8 cellular contexts compared by ENCODE assay signal in the genomic region with DNA sequence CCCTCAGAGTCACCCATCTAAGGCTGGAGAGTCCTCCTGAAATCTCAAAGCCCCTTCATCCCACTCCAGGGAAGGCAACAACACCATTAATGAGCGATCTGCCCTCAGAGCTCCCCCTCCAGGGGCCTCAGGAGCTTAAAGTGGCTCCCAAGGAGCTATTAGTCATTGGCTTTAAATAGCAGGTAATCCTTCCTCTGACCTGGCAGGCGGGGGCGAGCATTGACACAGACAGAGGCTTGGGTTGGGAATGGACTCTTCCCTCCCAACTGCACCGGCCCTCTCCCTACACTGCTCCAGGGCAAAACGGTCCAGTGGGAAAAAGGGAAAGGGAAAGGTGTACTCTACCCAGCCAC. TPM values are rescaled to one million over a fixed set of nuclear protein-coding genes. Genes with fewer than 3 reads are reported as not detected.
DNase-seq lines count a peak whose midpoint lies in the region; ATAC-seq and TF ChIP-seq lines count a peak whose summit lies in the region.

No MANE protein-coding gene starts in this region.

- H3K4me1 Mint-ChIP-seq in activated CD4-positive, alpha-beta T cell treated with anti-CD3 and anti-CD28 coated beads for 36 hours: peaks cover 16% of the 10 kb centered on the region
- peaks cover 10% of the 10 kb centered on the region for H3K4me1 Mint-ChIP-seq in activated T-helper 2 cell treated with anti-CD3 and anti-CD28 coated beads, Interferon-gamma antibody, Interleukin-2, Interleukin-4, amounts not matched to agents 10 μg/mL and 5 μg/mL and 100 μg/mL, durations not matched to agents 14 hours and 24 hours and 36 hours (ENCODE audit: low read depth)

- H3K4me1 ChIP-seq in iPS-15b (ENCODE audit: control insufficient read depth, insufficient read depth, low read length) (peaks cover 4% of the 10 kb centered on the region), tibial artery (peaks cover 0 to 77% (median 51%) of the 10 kb centered on the region in 4 donors)

- no peak for DNase-seq in activated CD4-positive, alpha-beta T cell treated with anti-CD3 and anti-CD28 coated beads for 36 hours
- no peak for DNase-seq in activated CD4-positive, alpha-beta T cell treated with anti-CD3 and anti-CD28 coated beads, Interleukin-2, amount 50 U/mL, for 1 hour
- DNase-seq in activated T-helper 2 cell treated with anti-CD3 and anti-CD28 coated beads, Interferon-gamma antibody, Interleukin-2, Interleukin-4, amounts not matched to agents 10 μg/mL and 5 μg/mL and 100 μg/mL, durations not matched to agents 14 hours and 24 hours and 36 hours (ENCODE audit: low spot score): no peak
- DNase-seq in tibial artery (peak in 1 of 2 donors; percentile 81), NCI-H2029 treated with DMSO at 0.1 percent for 48 hours (lab: John Stamatoyannopoulos, UW) (no peak), superior temporal gyrus (ENCODE audit: extremely low spot score) (no peak)

- H3K27ac Mint-ChIP-seq in activated CD4-positive, alpha-beta T cell treated with anti-CD3 and anti-CD28 coated beads for 36 hours: no peak overlapping the region
- H3K27ac Mint-ChIP-seq in activated T-helper 2 cell treated with anti-CD3 and anti-CD28 coated beads, Interferon-gamma antibody, Interleukin-2, Interleukin-4, amounts not matched to agents 10 μg/mL and 5 μg/mL and 100 μg/mL, durations not matched to agents 14 hours and 24 hours and 36 hours: no peak overlapping the region

- no peaks in the 10 kb centered on the region for H3K27me3 ChIP-seq in iPS-15b (ENCODE audit: control insufficient read depth, insufficient read depth, low read length)
- H3K27me3 ChIP-seq in tibial artery: no peaks in the 10 kb centered on the region

- intact Hi-C loops in activated CD4-positive, alpha-beta T cell treated with anti-CD3 and anti-CD28 coated beads for 36 hours (cut with DNase I, micrococcal nuclease): loop anchor here (2.0 to 10.0 kb wide), 4 partner anchors 17 to 663 kb away; a partner anchor contains a TSS
- intact Hi-C loops in activated T-helper 2 cell treated with anti-CD3 and anti-CD28 coated beads, Interferon-gamma antibody, Interleukin-2, Interleukin-4, amounts not matched to agents 10 μg/mL and 5 μg/mL and 100 μg/mL, durations not matched to agents 14 hours and 24 hours and 36 hours (cut with micrococcal nuclease): loop anchor here (2.0 kb wide), 1 partner anchor 17 kb away; a partner anchor contains a TSS
- intact Hi-C loops in tibial artery (cut with DNase I; ENCODE audit: low total_unique reads): loop anchor here (10.0 kb wide), 1 partner anchor 667 kb away; no protein-coding TSS in a partner anchor

- H3K9me3 Mint-ChIP-seq in activated CD4-positive, alpha-beta T cell treated with anti-CD3 and anti-CD28 coated beads for 36 hours (ENCODE audit: low read depth): no peaks in the 10 kb centered on the region
- H3K9me3 Mint-ChIP-seq in activated T-helper 2 cell treated with anti-CD3 and anti-CD28 coated beads, Interferon-gamma antibody, Interleukin-2, Interleukin-4, amounts not matched to agents 10 μg/mL and 5 μg/mL and 100 μg/mL, durations not matched to agents 14 hours and 24 hours and 36 hours: no peaks in the 10 kb centered on the region

- H3K9ac ChIP-seq in iPS-15b (ENCODE audit: low read depth, low read length): peak overlapping the region; percentile 84

- H3K9me3 ChIP-seq in iPS-15b (ENCODE audit: control insufficient read depth, insufficient read depth, low read length): no peaks in the 10 kb centered on the region
- H3K9me3 ChIP-seq in tibial artery: no peaks in the 10 kb centered on the region

- H3K36me3 Mint-ChIP-seq in activated CD4-positive, alpha-beta T cell treated with anti-CD3 and anti-CD28 coated beads for 36 hours (ENCODE audit: low read depth): no peaks in the 10 kb centered on the region
- no peaks in the 10 kb centered on the region for H3K36me3 Mint-ChIP-seq in activated T-helper 2 cell treated with anti-CD3 and anti-CD28 coated beads, Interferon-gamma antibody, Interleukin-2, Interleukin-4, amounts not matched to agents 10 μg/mL and 5 μg/mL and 100 μg/mL, durations not matched to agents 14 hours and 24 hours and 36 hours (ENCODE audit: low read depth)

- POLR2A ChIA-PET in activated CD4-positive, alpha-beta T cell treated with anti-CD3 and anti-CD28 coated beads for 36 hours (lab: Charles Lee): no interaction called here

- H3K36me3 ChIP-seq in iPS-15b (ENCODE audit: control insufficient read depth, insufficient read depth, low read length) (peaks cover 46% of the 10 kb centered on the region), tibial artery (peaks cover 29 to 44% (median 34%) of the 10 kb centered on the region in 3 donors)

- no peak for TF ChIP-seq CTCF in tibial artery (IDR thresholded peaks at IDR 0.05)

- H3K4me3 ChIP-seq in iPS-15b (ENCODE audit: low read depth, low read length): peak overlapping the region; percentile 62
- H3K4me3 ChIP-seq in tibial artery: peak overlapping the region; percentile 80

- peak overlapping the region; percentile 79 for H3K4me3 Mint-ChIP-seq in activated CD4-positive, alpha-beta T cell treated with anti-CD3 and anti-CD28 coated beads for 36 hours
- H3K4me3 Mint-ChIP-seq in activated T-helper 2 cell treated with anti-CD3 and anti-CD28 coated beads, Interferon-gamma antibody, Interleukin-2, Interleukin-4, amounts not matched to agents 10 μg/mL and 5 μg/mL and 100 μg/mL, durations not matched to agents 14 hours and 24 hours and 36 hours (ENCODE audit: low read depth): peak overlapping the region; percentile 93

- H3K27ac ChIP-seq in tibial artery: peak overlapping the region; percentile 87 to 95

- H3K27me3 Mint-ChIP-seq in activated CD4-positive, alpha-beta T cell treated with anti-CD3 and anti-CD28 coated beads for 36 hours: no peaks in the 10 kb centered on the region
- peaks cover 1% of the 10 kb centered on the region for H3K27me3 Mint-ChIP-seq in activated T-helper 2 cell treated with anti-CD3 and anti-CD28 coated beads, Interferon-gamma antibody, Interleukin-2, Interleukin-4, amounts not matched to agents 10 μg/mL and 5 μg/mL and 100 μg/mL, durations not matched to agents 14 hours and 24 hours and 36 hours (ENCODE audit: low read depth)

- no peak for ATAC-seq in activated CD4-positive, alpha-beta T cell treated with anti-CD3 and anti-CD28 coated beads for 36 hours
- ATAC-seq in GM18870 (IDR thresholded peaks at IDR 0.05; ENCODE audit: unreplicated experiment): no peak

- CTCF ChIA-PET in activated CD4-positive, alpha-beta T cell treated with anti-CD3 and anti-CD28 coated beads for 36 hours (lab: Charles Lee): interaction anchor here (0.5 to 1.0 kb wide), 4 partner anchors 77 to 457 kb away, joined by 3 read pairs; no protein-coding TSS in a partner anchor

RNA-seq across cellular contexts. Expression of a gene that starts 1.4 kb away (rescaled TPM):
- total RNA-seq in activated CD4-positive, alpha-beta T cell treated with anti-CD3 and anti-CD28 coated beads for 36 hours: 10 to 100 TPM; 17.0 to 18.6 TPM
- 13.4 and 13.7 TPM in 2 replicates for total RNA-seq in activated T-helper 2 cell treated with anti-CD3 and anti-CD28 coated beads, Interferon-gamma antibody, Interleukin-2, Interleukin-4, amounts not matched to agents 10 μg/mL and 5 μg/mL and 100 μg/mL, durations not matched to agents 14 hours and 24 hours and 36 hours

RNA-seq across cellular contexts. Expression of a gene that starts 16.4 kb away (rescaled TPM):
- 10 to 100 TPM; 53.9 to 64.1 TPM for total RNA-seq in activated CD4-positive, alpha-beta T cell treated with anti-CD3 and anti-CD28 coated beads for 36 hours
- total RNA-seq in activated T-helper 2 cell treated with anti-CD3 and anti-CD28 coated beads, Interferon-gamma antibody, Interleukin-2, Interleukin-4, amounts not matched to agents 10 μg/mL and 5 μg/mL and 100 μg/mL, durations not matched to agents 14 hours and 24 hours and 36 hours: 68.1 and 71.4 TPM in 2 replicates
